31 cellular contexts compared by ENCODE assay signal in the genomic region with DNA sequence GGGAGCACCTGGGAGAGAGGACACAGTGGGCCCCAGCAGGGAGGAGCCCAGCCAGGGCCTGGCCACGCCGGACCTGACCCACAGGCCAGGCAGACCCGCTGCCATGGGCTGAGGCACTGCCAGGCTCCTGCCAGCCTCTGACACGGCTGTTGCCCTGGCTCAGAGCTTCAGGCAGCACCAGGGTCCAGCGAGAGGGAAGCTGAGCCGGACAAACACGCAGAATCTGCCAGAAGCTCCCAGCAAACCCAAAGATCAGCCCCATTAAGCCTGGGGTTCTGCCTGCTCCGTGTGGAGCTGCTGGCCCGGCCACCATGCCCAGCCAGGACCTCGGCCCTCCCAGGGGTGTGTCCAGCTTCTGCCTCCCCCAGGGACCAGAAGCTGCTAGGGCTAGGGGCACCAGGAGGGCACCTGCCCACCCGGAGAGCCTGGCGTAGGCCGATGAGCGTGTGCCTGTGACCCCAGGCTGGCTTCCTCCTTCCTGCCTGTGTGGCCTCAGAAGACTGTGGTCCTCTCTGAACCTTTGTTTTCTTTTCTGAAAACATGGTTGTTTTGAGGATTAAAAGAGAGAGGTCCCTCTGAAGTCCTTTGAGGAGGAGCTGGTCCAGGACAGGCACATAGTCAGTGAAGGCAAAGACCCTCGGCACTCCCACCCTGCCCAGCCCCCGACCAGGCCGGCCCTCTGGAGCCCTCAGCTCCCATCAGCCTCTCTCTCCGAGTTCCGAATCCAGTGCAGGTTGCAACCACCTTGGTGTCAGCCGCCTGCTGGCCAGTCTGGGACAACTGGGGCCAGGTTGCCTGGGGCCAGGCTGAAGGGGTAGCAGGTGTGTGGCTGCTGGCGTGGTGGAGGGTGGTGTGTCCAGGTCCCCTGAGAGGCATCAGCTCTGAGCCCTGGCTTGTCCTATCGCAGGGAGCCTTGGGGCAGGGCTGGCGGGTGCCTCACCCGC. TPM values are rescaled to one million over a fixed set of nuclear protein-coding genes. Genes with fewer than 3 reads are reported as not detected.
"Had no signal": no experiment of that assay in that cellular context is flagged by ENCODE, and none has a peak within 500 bp of the region (broad histone marks: within the 10 kb centered on the region; RNA-seq: fewer than 3 reads in every experiment).

No MANE protein-coding gene starts in this region.

- H3K4me2 ChIP-seq: hepatocyte, neural progenitor cell had no signal

- H3K4me1 Mint-ChIP-seq: activated naive CD4-positive, alpha-beta T cell treated with anti-CD3 and anti-CD28 coated beads, Interleukin-2, amount 50 U/mL, for 24 hours; mesothelial cell of epicardium; neural progenitor cell had no signal

- H3K4me3 ChIP-seq: body of pancreas, cardiac muscle cell, hepatocyte, left ventricle myocardium inferior, neural progenitor cell, right atrium auricular region, skin epidermis, thyroid gland, upper lobe of right lung had no signal

- ATAC-seq: body of pancreas; esophagus mucosa; naive thymus-derived CD8-positive, alpha-beta T cell; upper lobe of right lung had no signal

- H3K27ac ChIP-seq: body of pancreas, cardiac muscle cell, hepatocyte, left ventricle myocardium inferior, neural progenitor cell, right atrium auricular region, skin epidermis, thyroid gland, upper lobe of right lung had no signal

- H3K36me3 ChIP-seq: cardiac muscle cell, left ventricle myocardium inferior, neural progenitor cell, right atrium auricular region, thyroid gland, upper lobe of right lung had no signal

- H3K9me3 ChIP-seq: body of pancreas, left ventricle myocardium inferior, right atrium auricular region, thyroid gland, upper lobe of right lung had no signal

- H3K27ac Mint-ChIP-seq: activated naive CD4-positive, alpha-beta T cell treated with anti-CD3 and anti-CD28 coated beads, Interleukin-2, amount 50 U/mL, for 24 hours; mesothelial cell of epicardium; naive thymus-derived CD8-positive, alpha-beta T cell; neural progenitor cell; progenitor cell of endocrine pancreas; stimulated activated naive CD8-positive, alpha-beta T cell treated with anti-CD3 and anti-CD28 coated beads, Interleukin-15, Interleukin-2, amounts not matched to agents 100 ng/mL and 50 ng/mL, for 24 hours; T-helper 1 cell treated with Interleukin-12 subunit alpha and Interleukin-12 subunit beta and Interleukin-4 antibody, amounts not matched to agents 30 μg/mL and 1 μg/mL, for 36 hours had no signal

- H3K4me3 Mint-ChIP-seq: activated naive CD4-positive, alpha-beta T cell treated with anti-CD3 and anti-CD28 coated beads, Interleukin-2, amount 50 U/mL, for 24 hours; mesothelial cell of epicardium; naive thymus-derived CD8-positive, alpha-beta T cell; neural progenitor cell; stimulated activated naive CD8-positive, alpha-beta T cell treated with anti-CD3 and anti-CD28 coated beads, Interleukin-15, Interleukin-2, amounts not matched to agents 100 ng/mL and 50 ng/mL, for 24 hours; T-helper 1 cell treated with Interleukin-12 subunit alpha and Interleukin-12 subunit beta and Interleukin-4 antibody, amounts not matched to agents 30 μg/mL and 1 μg/mL, for 36 hours had no signal

- DNase-seq: activated CD4-positive, alpha-beta T cell treated with anti-CD3 and anti-CD28 coated beads for 4 hours; activated CD4-positive, alpha-beta T cell treated with anti-CD3 and anti-CD28 coated beads, Interleukin-2, amount 50 U/mL, for 48 hours; activated CD4-positive, CD25-positive, alpha-beta regulatory T cell; activated gamma-delta T cell treated with Interleukin-2 at 50 U/mL for 16 hours; anterior cingulate cortex; body of pancreas; dermis blood vessel endothelial cell; effector memory CD4-positive, alpha-beta T cell; foreskin melanocyte; glutamatergic neuron; kidney glomerular epithelial cell; left ventricle myocardium inferior; naive thymus-derived CD8-positive, alpha-beta T cell; stimulated activated CD4-positive, alpha-beta T cell treated with anti-CD3 and anti-CD28 coated beads, Interleukin-1b, Interleukin-23, amount 100 ng/mL, for 48 hours; T1000; thyroid gland; upper lobe of right lung had no signal

- H3K9ac ChIP-seq: neural progenitor cell had no signal

- H3K27me3 ChIP-seq: body of pancreas, thyroid gland had no signal

- H3K36me3 Mint-ChIP-seq: activated naive CD4-positive, alpha-beta T cell treated with anti-CD3 and anti-CD28 coated beads, Interleukin-2, amount 50 U/mL, for 24 hours; mesothelial cell of epicardium; naive thymus-derived CD8-positive, alpha-beta T cell; neural progenitor cell had no signal

- H3K9me3 Mint-ChIP-seq: activated naive CD4-positive, alpha-beta T cell treated with anti-CD3 and anti-CD28 coated beads, Interleukin-2, amount 50 U/mL, for 24 hours; mesothelial cell of epicardium; naive thymus-derived CD8-positive, alpha-beta T cell; neural progenitor cell; stimulated activated naive CD8-positive, alpha-beta T cell treated with anti-CD3 and anti-CD28 coated beads, Interleukin-15, Interleukin-2, amounts not matched to agents 100 ng/mL and 50 ng/mL, for 24 hours; T-helper 1 cell treated with Interleukin-12 subunit alpha and Interleukin-12 subunit beta and Interleukin-4 antibody, amounts not matched to agents 30 μg/mL and 1 μg/mL, for 36 hours had no signal

- H3K4me1 ChIP-seq: body of pancreas, neural progenitor cell, thyroid gland, upper lobe of right lung had no signal

- H2AFZ ChIP-seq: hepatocyte, neural progenitor cell had no signal

RNA-seq across cellular contexts. Expression of a gene that starts 39.6 kb away (rescaled TPM):
- total RNA-seq: dermis blood vessel endothelial cell; endothelial cell of umbilical vein; esophagus mucosa; hepatocyte; lung microvascular endothelial cell; mesothelial cell of epicardium; naive thymus-derived CD8-positive, alpha-beta T cell; osteoblast; progenitor cell of endocrine pancreas had no signal
- polyA plus RNA-seq: endothelial cell of umbilical vein; naive thymus-derived CD8-positive, alpha-beta T cell had no signal

RNA-seq across cellular contexts. Expression of a gene that starts 42.3 kb away (rescaled TPM):
- total RNA-seq: body of pancreas; cardiac muscle cell; dermis blood vessel endothelial cell; endothelial cell of umbilical vein; esophagus mucosa; hepatocyte; left ventricle myocardium inferior; lung microvascular endothelial cell; mesothelial cell of epicardium; naive thymus-derived CD8-positive, alpha-beta T cell; osteoblast; progenitor cell of endocrine pancreas; right atrium auricular region; thyroid gland; upper lobe of right lung had no signal
- polyA plus RNA-seq: cardiac muscle cell; endothelial cell of umbilical vein; hepatocyte; naive thymus-derived CD8-positive, alpha-beta T cell had no signal
